1 cellular context compared by ENCODE assay signal in genomic region chr12:4272014-4272975, GRCh38.
TF ChIP-seq lines count a peak whose summit lies in the region.

No MANE protein-coding gene starts in this region.

TF ChIP-seq in GM12878, 131 proteins besides CTCF, POLR2A, EP300 and RAD21 (continued from another document):
- TF ChIP-seq MAX (IDR thresholded peaks at IDR 0.05; ENCODE audit: low read depth, low read length) (peak; percentile 80), MEF2A (IDR thresholded peaks at IDR 0.05; ENCODE audit: insufficient read depth, low read depth, low read length) (no peak), SUZ12 (IDR thresholded peaks at IDR 0.05; ENCODE audit: unreplicated experiment) (no peak), ZNF217 (IDR thresholded peaks at IDR 0.05) (peak; percentile 45; the same call in 1 of the 2 replicates), ATF3 (IDR thresholded peaks at IDR 0.05; ENCODE audit: borderline replicate concordance, extremely low read depth, low read depth, low read length) (no peak), SIN3A (IDR thresholded peaks at IDR 0.05; ENCODE audit: low read depth, low read length) (peak; percentile 49; the same call in 1 of the 2 replicates), MLLT1 (IDR thresholded peaks at IDR 0.05) (peak; percentile 84), YBX1 (IDR thresholded peaks at IDR 0.05) (no peak), RUNX3 (IDR thresholded peaks at IDR 0.05; ENCODE audit: low read length) (no peak; the same call in none of the 2 replicates), GATAD2B (conservative IDR thresholded peaks at IDR 0.05; ENCODE audit: low read depth) (peak; percentile 95), PML (IDR thresholded peaks at IDR 0.05; ENCODE audit: low read length) (no peak), NBN (IDR thresholded peaks at IDR 0.05) (peak; percentile 78), TCF7 (IDR thresholded peaks at IDR 0.05; ENCODE audit: borderline replicate concordance) (no peak), FOXM1 (IDR thresholded peaks at IDR 0.05; ENCODE audit: low read depth, low read length) (no peak), ZBTB4 (CRISPR knock-in tag; IDR thresholded peaks at IDR 0.05) (no peak), HDAC2 (IDR thresholded peaks at IDR 0.05) (no peak), NFYA (IDR thresholded peaks at IDR 0.05; ENCODE audit: borderline replicate concordance, low read depth, low read length) (no peak), CHD4 (IDR thresholded peaks at IDR 0.05) (no peak), RAD51 (IDR thresholded peaks at IDR 0.05) (0 out of 2 replicates have a peak, but pooled peaks have one; percentile 34)
